ENCODE assay signal across 8 cellular contexts in the genomic region with DNA sequence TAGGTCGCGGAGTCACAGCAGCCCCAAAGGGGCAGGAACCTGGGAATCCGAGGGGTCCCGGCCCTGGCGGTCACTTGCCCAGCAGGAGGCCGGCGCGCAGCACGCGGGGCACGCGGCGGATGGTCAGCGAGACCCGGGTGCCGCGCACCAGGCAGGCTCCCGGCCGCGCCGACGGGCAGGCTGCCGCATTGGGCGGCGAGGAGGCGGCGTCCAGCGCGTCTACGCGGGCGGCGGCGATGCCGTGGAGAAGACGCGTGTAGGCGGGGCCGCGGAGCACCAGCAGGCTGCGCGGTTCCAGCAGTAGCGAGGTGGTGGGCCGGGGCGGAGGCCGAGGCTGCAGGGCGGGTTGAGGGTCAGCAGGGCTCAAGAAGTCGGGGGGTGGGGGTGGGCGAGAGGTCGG. TPM values are rescaled to one million over a fixed set of nuclear protein-coding genes. Genes with fewer than 3 reads are reported as not detected.
DNase-seq lines count a peak whose midpoint lies in the region; ATAC-seq and TF ChIP-seq lines count a peak whose summit lies in the region.

No MANE protein-coding gene starts in this region.

- H3K4me1 ChIP-seq in ectodermal cell (ENCODE audit: control insufficient read depth, insufficient read depth, low read length) (peaks cover 6% of the 10 kb centered on the region), lung (ENCODE audit: control insufficient read depth in 2 of 2, insufficient read depth in 2 of 2, low read length in 2 of 2) (peaks cover 3 to 5% of the 10 kb centered on the region in 2 donors)

- no peak for TF ChIP-seq CTCF in lung (IDR thresholded peaks at IDR 0.05; ENCODE audit: control extremely low read depth, extremely low read depth)

- no peaks in the 10 kb centered on the region for H3K36me3 ChIP-seq in ectodermal cell (ENCODE audit: control insufficient read depth, insufficient read depth, low read length)
- peaks cover 0 to 3% of the 10 kb centered on the region in 2 donors for H3K36me3 ChIP-seq in lung (ENCODE audit: control insufficient read depth in 2 of 2, insufficient read depth in 2 of 2, low read length in 2 of 2)

- ATAC-seq in lung (ENCODE audit: insufficient read depth, low FRiP score) (peak; percentile 61), HG03135 (IDR thresholded peaks at IDR 0.05; ENCODE audit: unreplicated experiment) (no peak)

- WGBS in ectodermal cell, 2 experiments, result 2 to 3% methylated on average over 50 of the region's 50 CpGs
- 1% methylated on average over 49 to 50 of the region's 50 CpGs for WGBS in lung, 2 donors

- DNase-seq in DMS114 treated with DMSO at 0.1 percent for 48 hours (lab: John Stamatoyannopoulos, UW; ENCODE audit: unreplicated experiment), result peak; percentile 43
- DNase-seq in NCI-H146 (lab: John Stamatoyannopoulos, UW), result peak; percentile 80
- DNase-seq in activated CD4-positive, alpha-beta T cell treated with anti-CD3 and anti-CD28 coated beads for 4 hours, result peak; percentile 29 to 40
- DNase-seq in lung (ENCODE audit: low spot score), result peak; percentile 63
- DNase-seq in stimulated activated naive CD4-positive, alpha-beta T cell (lab: John Stamatoyannopoulos, UW), result peak in 5 of 6 experiments; percentile 6 to 24 (median 13)
- no peak for DNase-seq in NCI-H446 (lab: John Stamatoyannopoulos, UW)

- H3K9me3 ChIP-seq in ectodermal cell (ENCODE audit: control insufficient read depth, low read length), result no peaks in the 10 kb centered on the region
- no peaks in the 10 kb centered on the region for H3K9me3 ChIP-seq in lung (ENCODE audit: control insufficient read depth in 2 of 2, insufficient read depth in 1 of 2, low read length in 1 of 2)

- H3K27ac ChIP-seq in ectodermal cell (ENCODE audit: insufficient read depth, low read depth, low read length, poor library complexity, severe bottlenecking) (no peak overlapping the region), lung (ENCODE audit: low read depth in 1 of 2, low read length in 1 of 2) (peak overlapping the region in 1 of 2 donors; percentile 69)

- no peaks in the 10 kb centered on the region for H3K27me3 ChIP-seq in ectodermal cell (ENCODE audit: control insufficient read depth, insufficient read depth, low read length, poor library complexity, severe bottlenecking)
- no peaks in the 10 kb centered on the region for H3K27me3 ChIP-seq in lung (ENCODE audit: control insufficient read depth, insufficient read depth)

- H3K4me3 ChIP-seq in ectodermal cell (ENCODE audit: insufficient read depth, low read depth, low read length) (peak overlapping the region; percentile 37), lung (no peak overlapping the region)

RNA-seq across cellular contexts. Expression of a gene that starts 0.6 kb away (rescaled TPM):
- 6.2 TPM for polyA plus RNA-seq in ectodermal cell (2013, experiment 1 of 4)
- polyA plus RNA-seq in ectodermal cell (2013, experiment 2 of 4), result 4.0 TPM
- polyA plus RNA-seq in ectodermal cell (2013, experiment 3 of 4), result 4.8 TPM
- 5.7 TPM for polyA plus RNA-seq in ectodermal cell (2013, experiment 4 of 4)
- total RNA-seq in lung, result 10 to 100 TPM in 1 of 2 donors, 1 to 10 TPM in 1; 8.0 to 13.6 TPM
- 10 to 100 TPM in 1 of 2 donors, 1 to 10 TPM in 1; 9.5 to 19.2 TPM for polyA plus RNA-seq in lung

RNA-seq across cellular contexts. Expression of a gene that starts 4.8 kb away (rescaled TPM):
- 17.4 TPM for polyA plus RNA-seq in ectodermal cell (2013, experiment 1 of 4)
- 22.5 TPM for polyA plus RNA-seq in ectodermal cell (2013, experiment 2 of 4)
- 20.3 TPM for polyA plus RNA-seq in ectodermal cell (2013, experiment 3 of 4)
- 18.7 TPM for polyA plus RNA-seq in ectodermal cell (2013, experiment 4 of 4)
- total RNA-seq in lung, result 10 to 100 TPM; 13.3 to 24.5 TPM
- 10 to 100 TPM; 23.1 to 30.1 TPM for polyA plus RNA-seq in lung

RNA-seq across cellular contexts. Expression of a gene that starts 14.2 kb away (rescaled TPM):
- 9.9 TPM for polyA plus RNA-seq in ectodermal cell (2013, experiment 1 of 4)
- 9.6 TPM for polyA plus RNA-seq in ectodermal cell (2013, experiment 2 of 4)
- 10.0 TPM for polyA plus RNA-seq in ectodermal cell (2013, experiment 3 of 4)
- polyA plus RNA-seq in ectodermal cell (2013, experiment 4 of 4), result 11.0 TPM
- 10 to 100 TPM; 11.4 to 19.7 TPM for total RNA-seq in lung
- polyA plus RNA-seq in lung, result 10 to 100 TPM; 18.6 to 25.8 TPM

RNA-seq across cellular contexts. Expression of a gene that starts 23.5 kb away (rescaled TPM):
- polyA plus RNA-seq in ectodermal cell (2013, experiment 1 of 4), result 78.7 TPM
- 91.8 TPM for polyA plus RNA-seq in ectodermal cell (2013, experiment 2 of 4)
- 75.4 TPM for polyA plus RNA-seq in ectodermal cell (2013, experiment 3 of 4)
- 89.2 TPM for polyA plus RNA-seq in ectodermal cell (2013, experiment 4 of 4)
- total RNA-seq in lung, result 10 to 100 TPM in 1 of 2 donors, 1 to 10 TPM in 1; 8.1 to 17.6 TPM
- 1 to 10 TPM; 1.6 to 2.5 TPM for polyA plus RNA-seq in lung

RNA-seq across cellular contexts. Expression of a gene that starts 44.9 kb away (rescaled TPM):
- 9.9 TPM for polyA plus RNA-seq in ectodermal cell (2013, experiment 1 of 4)
- 11.0 TPM for polyA plus RNA-seq in ectodermal cell (2013, experiment 2 of 4)
- polyA plus RNA-seq in ectodermal cell (2013, experiment 3 of 4), result 10.9 TPM
- 9.5 TPM for polyA plus RNA-seq in ectodermal cell (2013, experiment 4 of 4)
- total RNA-seq in lung, result 1 to 10 TPM; 4.1 to 5.5 TPM
- 1 to 10 TPM; 5.6 to 6.4 TPM for polyA plus RNA-seq in lung

Comparison
In these comparisons a context has a peak if more than half of its experiments do, and no peak if none do; other contexts are left out.
1. DNase-seq: peak in DMS114 treated with DMSO at 0.1 percent for 48 hours (single experiment), NCI-H146 (single experiment), activated CD4-positive, alpha-beta T cell treated with anti-CD3 and anti-CD28 coated beads for 4 hours (2 of 2), lung (single experiment) and stimulated activated naive CD4-positive, alpha-beta T cell (5 of 6); none in NCI-H446 (0 of 2).